In genomic region chr7:34357068-34357467, GRCh38 we compare ENCODE assay signal across 1 cellular context.
TF ChIP-seq lines count a peak whose summit lies in the region.

No MANE protein-coding gene starts in this region.

TF ChIP-seq in GM23338, 12 proteins besides CTCF, POLR2A, EP300 and RAD21 (continued from another document):
- TF ChIP-seq ZNF462 (CRISPR knock-in tag; IDR thresholded peaks at IDR 0.05) (no peak), NANOG (IDR thresholded peaks at IDR 0.05; ENCODE audit: borderline replicate concordance) (no peak), EZH2phosphoT487 (IDR thresholded peaks at IDR 0.05; ENCODE audit: unreplicated experiment) (no peak), ZNF331 (CRISPR knock-in tag; IDR thresholded peaks at IDR 0.05; ENCODE audit: low read depth) (no peak), EZH2 (IDR thresholded peaks at IDR 0.05; ENCODE audit: low read depth, unreplicated experiment) (no peak), REST (IDR thresholded peaks at IDR 0.05; ENCODE audit: unreplicated experiment) (no peak), JUNB (IDR thresholded peaks at IDR 0.05; ENCODE audit: unreplicated experiment) (no peak), POLR2AphosphoS5 (IDR thresholded peaks at IDR 0.05; ENCODE audit: low read depth) (no peak), CREB1 (CRISPR knock-in tag; IDR thresholded peaks at IDR 0.05; ENCODE audit: low read depth) (no peak), ZNF114 (CRISPR knock-in tag; IDR thresholded peaks at IDR 0.05) (no peak)
